In the genomic region with DNA sequence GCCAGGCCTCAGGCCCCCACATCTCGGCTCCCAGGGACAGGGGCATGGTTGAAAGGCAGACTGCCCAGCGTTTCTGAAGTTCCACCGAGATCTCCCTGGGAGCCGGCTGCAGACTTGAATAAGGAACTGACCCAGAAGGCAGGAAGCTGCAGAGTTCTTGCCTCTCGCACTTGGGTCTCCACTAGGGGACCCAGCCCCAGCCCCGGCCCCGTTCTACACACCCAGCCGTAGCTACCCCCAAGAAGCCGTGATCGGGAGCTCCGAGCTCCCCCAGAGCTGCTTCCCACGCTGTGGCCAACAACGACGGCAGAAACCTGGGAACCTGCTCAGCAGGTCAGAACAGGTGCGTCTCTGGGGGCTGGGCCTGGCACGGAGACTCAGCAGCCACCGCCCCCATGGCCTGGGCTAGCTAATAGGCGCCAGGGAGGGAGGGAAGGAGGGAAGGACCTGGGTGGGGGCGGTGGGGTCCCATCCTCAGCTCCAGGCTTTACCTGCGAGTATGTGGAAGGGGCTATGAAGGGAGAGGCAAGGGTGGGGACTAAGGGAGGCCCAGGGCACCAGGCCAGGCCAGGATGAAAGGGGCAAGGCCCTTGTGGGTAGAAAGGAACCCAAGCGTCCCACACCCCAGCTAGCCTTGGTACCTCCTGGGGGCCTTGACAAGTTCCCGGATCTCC, we compare ENCODE assay signal across 14 cellular contexts. TPM values are rescaled to one million over a fixed set of nuclear protein-coding genes. Genes with fewer than 3 reads are reported as not detected.
DNase-seq lines count a peak whose midpoint lies in the region; ATAC-seq and TF ChIP-seq lines count a peak whose summit lies in the region.
"Had no signal": no experiment of that assay in that cellular context is flagged by ENCODE, and none has a peak within 500 bp of the region (broad histone marks: within the 10 kb centered on the region; RNA-seq: fewer than 3 reads in every experiment).

TSS of gene NECTIN4 (minus strand) at position 308 of the 674 bp plus-strand sequence. CDS start at position 46, 262 bp downstream.

- H4K20me1 ChIP-seq in osteoblast (ENCODE audit: insufficient read depth, low read length), result no peaks in the 10 kb centered on the region

- intact Hi-C loops in Calu3 (cut with micrococcal nuclease; ENCODE audit: unreplicated experiment), result no loop called here
- intact Hi-C loops in esophagus squamous epithelium (cut with DNase I), result no loop called here

- H3K9me3 Mint-ChIP-seq in Calu3 (ENCODE audit: low read depth, unreplicated experiment), result no peaks in the 10 kb centered on the region
- H3K9me3 Mint-ChIP-seq in stimulated activated naive B cell treated with anti-CD40 and anti-IgM and Interleukin-4, amounts not matched to agents 10 μg/mL and 1 μg/mL and 100 μg/mL, for 72 hours, result no peaks in the 10 kb centered on the region
- H3K9me3 Mint-ChIP-seq: CD8-positive, alpha-beta T cell; T-cell had no signal

- H3K27me3 ChIP-seq in esophagus squamous epithelium, result no peaks in the 10 kb centered on the region
- no peaks in the 10 kb centered on the region for H3K27me3 ChIP-seq in osteoblast (ENCODE audit: insufficient read depth, low read length)
- H3K27me3 ChIP-seq: ovary had no signal

- TF ChIP-seq POLR2A in esophagus squamous epithelium (IDR thresholded peaks at IDR 0.05), result peak in 3 of 4 donors; percentile 72 to 83 (median 73)

- H3K36me3 Mint-ChIP-seq in Calu3 (ENCODE audit: insufficient read depth, unreplicated experiment), result peaks cover 50% of the 10 kb centered on the region
- no peaks in the 10 kb centered on the region for H3K36me3 Mint-ChIP-seq in stimulated activated naive B cell treated with anti-CD40 and anti-IgM and Interleukin-4, amounts not matched to agents 10 μg/mL and 1 μg/mL and 100 μg/mL, for 72 hours
- H3K36me3 Mint-ChIP-seq: CD8-positive, alpha-beta T cell; T-cell had no signal

- TF ChIP-seq CTCF in Calu3 (IDR thresholded peaks at IDR 0.05; ENCODE audit: unreplicated experiment), result no peak
- TF ChIP-seq CTCF in esophagus squamous epithelium (IDR thresholded peaks at IDR 0.05), result no peak
- no peak for TF ChIP-seq CTCF in osteoblast (IDR thresholded peaks at IDR 0.05; ENCODE audit: extremely low read depth, low read depth, low read length)

- H3K4me1 ChIP-seq in esophagus squamous epithelium, result peaks cover 8 to 78% (median 17%) of the 10 kb centered on the region in 3 donors
- H3K4me1 ChIP-seq in osteoblast (ENCODE audit: insufficient read depth, low read length), result peaks cover 30% of the 10 kb centered on the region

- peak within 1 kb of the TSS; percentile 71 for H3K27ac Mint-ChIP-seq in Calu3 (ENCODE audit: unreplicated experiment)
- H3K27ac Mint-ChIP-seq in stimulated activated naive B cell treated with anti-CD40 and anti-IgM and Interleukin-4, amounts not matched to agents 10 μg/mL and 1 μg/mL and 100 μg/mL, for 72 hours, result no peak within 1 kb of the TSS
- H3K27ac Mint-ChIP-seq: CD8-positive, alpha-beta T cell; T-cell had no signal

- H3K27ac ChIP-seq in esophagus squamous epithelium (peak within 1 kb of the TSS; percentile 90 to 97 (median 94)), osteoblast (ENCODE audit: low read depth, low read length) (peak within 1 kb of the TSS; percentile 24)
- H3K27ac ChIP-seq: ovary had no signal

- no peaks in the 10 kb centered on the region for H3K36me3 ChIP-seq in esophagus squamous epithelium
- no peaks in the 10 kb centered on the region for H3K36me3 ChIP-seq in osteoblast (ENCODE audit: insufficient read depth, low read length)
- H3K36me3 ChIP-seq: ovary had no signal

- no peak within 1 kb of the TSS for H3K4me2 ChIP-seq in osteoblast (ENCODE audit: insufficient read depth, low read length)

- H3K4me1 Mint-ChIP-seq in Calu3 (ENCODE audit: low read depth, unreplicated experiment), result peaks cover 88% of the 10 kb centered on the region
- peaks cover 10% of the 10 kb centered on the region in 2 donors for H3K4me1 Mint-ChIP-seq in stimulated activated naive B cell treated with anti-CD40 and anti-IgM and Interleukin-4, amounts not matched to agents 10 μg/mL and 1 μg/mL and 100 μg/mL, for 72 hours

- H3K9me3 ChIP-seq in esophagus squamous epithelium (no peaks in the 10 kb centered on the region), osteoblast (ENCODE audit: low read depth, low read length) (no peaks in the 10 kb centered on the region)
- H3K9me3 ChIP-seq: ovary had no signal

- peak within 1 kb of the TSS; percentile 77 for H3K4me3 Mint-ChIP-seq in Calu3 (ENCODE audit: low read depth, unreplicated experiment)
- no peak within 1 kb of the TSS for H3K4me3 Mint-ChIP-seq in stimulated activated naive B cell treated with anti-CD40 and anti-IgM and Interleukin-4, amounts not matched to agents 10 μg/mL and 1 μg/mL and 100 μg/mL, for 72 hours
- H3K4me3 Mint-ChIP-seq: CD8-positive, alpha-beta T cell; T-cell had no signal

- H3K27me3 Mint-ChIP-seq in Calu3 (ENCODE audit: unreplicated experiment), result no peaks in the 10 kb centered on the region
- H3K27me3 Mint-ChIP-seq in stimulated activated naive B cell treated with anti-CD40 and anti-IgM and Interleukin-4, amounts not matched to agents 10 μg/mL and 1 μg/mL and 100 μg/mL, for 72 hours, result peaks cover 0 to 13% of the 10 kb centered on the region in 2 donors
- H3K27me3 Mint-ChIP-seq: T-cell had no signal

- DNase-seq in Calu3 (peak; percentile 88), NCI-H510A (lab: John Stamatoyannopoulos, UW) (peak; percentile 56), esophagus squamous epithelium (lab: John Stamatoyannopoulos, UW) (no peak), osteoblast (ENCODE audit: insufficient read length, low spot score, missing footprints) (peak; percentile 39), OCI-M1 (lab: John Stamatoyannopoulos, UW) (no peak), foreskin melanocyte (no peak), globus pallidus (ENCODE audit: low spot score) (no peak)
- no peak for DNase-seq in stimulated activated naive B cell treated with anti-CD40 and anti-IgM and Interleukin-4, amounts not matched to agents 10 μg/mL and 1 μg/mL and 100 μg/mL, for 72 hours
- DNase-seq: activated CD8-positive, alpha-beta memory T cell treated with anti-CD3 and anti-CD28 coated beads for 24 hours; CD8-positive, alpha-beta T cell; NCI-H748 treated with DMSO at 0.1 percent for 48 hours; ovary; stimulated activated CD4-positive, alpha-beta T cell treated with anti-CD3 and anti-CD28 coated beads, Interleukin-4, amount 100 ng/mL, for 24 hours; T-cell had no signal

- H3K4me3 ChIP-seq in esophagus squamous epithelium (peak within 1 kb of the TSS; percentile 50 to 65 (median 64)), osteoblast (ENCODE audit: insufficient read depth, low read length) (no peak within 1 kb of the TSS)
- H3K4me3 ChIP-seq: ovary had no signal

- WGBS in esophagus squamous epithelium, 2 donors, result 39 to 64% methylated on average over 7 of the region's 22 CpGs

- no peak for ATAC-seq in stimulated activated naive B cell treated with anti-CD40 and anti-IgM and Interleukin-4, amounts not matched to agents 10 μg/mL and 1 μg/mL and 100 μg/mL, for 72 hours (replicated peaks)
- ATAC-seq: CD8-positive, alpha-beta T cell; T-cell had no signal

- CTCF ChIA-PET in Calu3 (lab: Charles Lee), result interaction anchor here (0.9 to 2.1 kb wide), 6 partner anchors 8 to 69 kb away, joined by 3 to 17 read pairs (median 5); partner anchors contain the start of genes F11R, KLHDC9, NIT1 and PFDN2

- H3K79me2 ChIP-seq in osteoblast (ENCODE audit: insufficient read depth, low read length), result no peaks in the 10 kb centered on the region

- peak within 1 kb of the TSS; percentile 74 for H2AFZ ChIP-seq in osteoblast (ENCODE audit: low read length)

- no TSS peak for BruUV-seq in Calu3 (replicated peaks; lab: Mats Ljungman, UMichigan)

RNA-seq across cellular contexts. Expression of gene NECTIN4, which starts in this region (rescaled TPM):
- 24.9 and 42.4 TPM in 2 replicates for total RNA-seq in Calu3 (2022)
- total RNA-seq in esophagus squamous epithelium, result 100 to 1,000 TPM in 2 of 4 donors, 10 to 100 TPM in 2; 52.7 to 161 (median 96.2) TPM
- under 0.01 TPM in 2 replicates for total RNA-seq in osteoblast
- total RNA-seq: CD8-positive, alpha-beta T cell had no signal

Comparison
In these comparisons a context has a peak if more than half of its experiments do, and no peak if none do; other contexts are left out.
1. RNA of gene NECTIN4 (total RNA-seq): 52.7 to 161 TPM in esophagus squamous epithelium and 24.9 to 42.4 TPM in Calu3; under 0.01 TPM in osteoblast; every median in the first group is over 10 times any median in the second.
2. Peak in DNase-seq and H3K27ac ChIP-seq in osteoblast; RNA of the gene not detected or under 1 TPM.
3. DNase-seq: peak in Calu3 (single experiment) and NCI-H510A (single experiment); none in esophagus squamous epithelium (single experiment), OCI-M1 (single experiment), foreskin melanocyte (single experiment), globus pallidus (single experiment) and stimulated activated naive B cell treated with anti-CD40 and anti-IgM and Interleukin-4, amounts not matched to agents 10 μg/mL and 1 μg/mL and 100 μg/mL, for 72 hours (single experiment).